In the genomic region with DNA sequence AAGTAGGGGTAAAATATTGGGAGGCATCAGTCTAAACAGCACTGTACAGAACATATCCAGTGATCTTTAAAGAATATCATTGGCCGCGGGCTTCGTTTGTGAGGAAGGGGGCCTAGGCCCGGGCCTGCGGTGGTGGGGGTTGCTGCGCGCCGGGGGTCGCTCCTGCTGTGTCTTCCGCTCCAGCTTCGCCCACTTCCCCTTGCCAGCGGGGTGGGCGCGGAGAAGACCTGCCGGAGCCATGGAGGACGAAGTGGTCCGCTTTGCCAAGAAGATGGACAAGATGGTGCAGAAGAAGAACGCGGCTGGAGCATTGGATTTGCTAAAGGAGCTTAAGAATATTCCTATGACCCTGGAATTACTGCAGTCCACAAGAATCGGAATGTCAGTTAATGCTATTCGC, we compare ENCODE assay signal across 6 cellular contexts. TPM values are rescaled to one million over a fixed set of nuclear protein-coding genes. Genes with fewer than 3 reads are reported as not detected.
A peak's percentile ranks its signal among the peaks of the same experiment; 100 is the strongest.
DNase-seq lines count a peak whose midpoint lies in the region; ATAC-seq, FAIRE-seq and TF ChIP-seq lines count a peak whose summit lies in the region.
"Not testable (repeated sequence)": the region's sequence is repeated elsewhere in the genome, so short reads cannot be mapped to it uniquely, and the experiment has no call there.

No MANE protein-coding gene starts in this region.

- not testable (repeated sequence) for H3K27me3 Mint-ChIP-seq in CD8-positive, alpha-beta T cell (ENCODE audit: low read depth); activated CD8-positive, alpha-beta memory T cell treated with anti-CD3 and anti-CD28 coated beads, Interleukin-2, amount 10 ng/mL, durations not matched to agents 7 days and 5 days; natural killer cell (ENCODE audit: low read depth in 2 of 2)

- not testable (repeated sequence) for H3K4me3 Mint-ChIP-seq in CD8-positive, alpha-beta T cell; activated CD8-positive, alpha-beta memory T cell treated with anti-CD3 and anti-CD28 coated beads, Interleukin-2, amount 10 ng/mL, durations not matched to agents 7 days and 5 days; natural killer cell

- H3K4me3 ChIP-seq in CD8-positive, alpha-beta T cell (ENCODE audit: low read depth, low read length); upper lobe of right lung: not testable (repeated sequence)

- CTCF ChIA-PET in CD8-positive, alpha-beta T cell (lab: Charles Lee); activated CD8-positive, alpha-beta memory T cell treated with anti-CD3 and anti-CD28 coated beads, Interleukin-2, amount 10 ng/mL, durations not matched to agents 7 days and 5 days (lab: Charles Lee): not testable (repeated sequence)

- H3K27ac Mint-ChIP-seq in CD8-positive, alpha-beta T cell; activated CD8-positive, alpha-beta memory T cell treated with anti-CD3 and anti-CD28 coated beads, Interleukin-2, amount 10 ng/mL, durations not matched to agents 7 days and 5 days: not testable (repeated sequence)
- H3K27ac Mint-ChIP-seq in natural killer cell = peak overlapping the region in 1 of 2 donors; percentile 73

- H3K9me3 Mint-ChIP-seq in CD8-positive, alpha-beta T cell; activated CD8-positive, alpha-beta memory T cell treated with anti-CD3 and anti-CD28 coated beads, Interleukin-2, amount 10 ng/mL, durations not matched to agents 7 days and 5 days (ENCODE audit: low read depth); natural killer cell: not testable (repeated sequence)

- TF ChIP-seq CTCF in CD8-positive, alpha-beta T cell (IDR thresholded peaks at IDR 0.05); natural killer cell (IDR thresholded peaks at IDR 0.05); upper lobe of right lung (IDR thresholded peaks at IDR 0.05): not testable (repeated sequence)

- H3K36me3 ChIP-seq in CD8-positive, alpha-beta T cell (ENCODE audit: insufficient read depth, low read length) = not testable (repeated sequence)
- peaks cover 30% of the 10 kb centered on the region for H3K36me3 ChIP-seq in upper lobe of right lung

- peaks cover 29% of the 10 kb centered on the region for H3K4me1 Mint-ChIP-seq in CD8-positive, alpha-beta T cell (ENCODE audit: low read depth)
- H3K4me1 Mint-ChIP-seq in activated CD8-positive, alpha-beta memory T cell treated with anti-CD3 and anti-CD28 coated beads, Interleukin-2, amount 10 ng/mL, durations not matched to agents 7 days and 5 days = not testable (repeated sequence)
- H3K4me1 Mint-ChIP-seq in natural killer cell = peaks cover 12 to 20% of the 10 kb centered on the region in 2 donors

- not testable (repeated sequence) for DNase-seq in CD8-positive, alpha-beta T cell; GM12892 (ENCODE audit: insufficient read length); activated CD8-positive, alpha-beta memory T cell treated with anti-CD3 and anti-CD28 coated beads, Interleukin-2, amount 10 ng/mL, durations not matched to agents 7 days and 5 days; Right ventricle myocardium superior; natural killer cell; upper lobe of right lung

- not testable (repeated sequence) for TF ChIP-seq POLR2A in GM12892 (IDR thresholded peaks at IDR 0.05; ENCODE audit: low read depth, low read length)

- H3K9me3 ChIP-seq in CD8-positive, alpha-beta T cell (ENCODE audit: low read length); upper lobe of right lung: not testable (repeated sequence)

- peak; percentile 55 for ATAC-seq in CD8-positive, alpha-beta T cell
- peak; percentile 55 for ATAC-seq in activated CD8-positive, alpha-beta memory T cell treated with anti-CD3 and anti-CD28 coated beads, Interleukin-2, amount 10 ng/mL, durations not matched to agents 7 days and 5 days
- ATAC-seq in Right ventricle myocardium superior (ENCODE audit: poor library complexity) = peak; percentile 16
- peak in 2 of 3 donors; percentile 29 to 38 for ATAC-seq in natural killer cell
- peak; percentile 45 for ATAC-seq in upper lobe of right lung

- POLR2A ChIA-PET in CD8-positive, alpha-beta T cell (lab: Charles Lee) = interaction anchor here (0.6 kb wide), 1 partner anchor 17 kb away, joined by 5 read pairs; no protein-coding TSS in a partner anchor

- peak; percentile 40 for FAIRE-seq in GM12892 (lab: Jason Lieb, UNC)

- not testable (repeated sequence) for H3K27ac ChIP-seq in CD8-positive, alpha-beta T cell (ENCODE audit: low read depth, low read length); upper lobe of right lung

- H3K4me1 ChIP-seq in CD8-positive, alpha-beta T cell (ENCODE audit: insufficient read depth, low read length); upper lobe of right lung: not testable (repeated sequence)

- peaks cover 57% of the 10 kb centered on the region for H3K36me3 Mint-ChIP-seq in CD8-positive, alpha-beta T cell
- peaks cover 20% of the 10 kb centered on the region for H3K36me3 Mint-ChIP-seq in activated CD8-positive, alpha-beta memory T cell treated with anti-CD3 and anti-CD28 coated beads, Interleukin-2, amount 10 ng/mL, durations not matched to agents 7 days and 5 days
- not testable (repeated sequence) for H3K36me3 Mint-ChIP-seq in natural killer cell

- intact Hi-C loops in CD8-positive, alpha-beta T cell (cut with DNase I, micrococcal nuclease); Right ventricle myocardium superior (cut with DNase I); natural killer cell (cut with micrococcal nuclease); upper lobe of right lung (cut with DNase I): not testable (repeated sequence)

- H3K27me3 ChIP-seq in CD8-positive, alpha-beta T cell (ENCODE audit: insufficient read depth, low read length); upper lobe of right lung: not testable (repeated sequence)

RNA-seq across cellular contexts. Expression of gene GOLGA4, which starts 32.4 kb away (rescaled TPM):
- total RNA-seq in CD8-positive, alpha-beta T cell = 10 to 100 TPM; 54.4 to 56.5 TPM
- polyA plus RNA-seq in GM12892 (2012; ENCODE audit: missing spikeins) = 26.1 TPM
- total RNA-seq in activated CD8-positive, alpha-beta memory T cell treated with anti-CD3 and anti-CD28 coated beads, Interleukin-2, amount 10 ng/mL, durations not matched to agents 7 days and 5 days = 10 to 100 TPM; 32.5 to 40.3 TPM
- total RNA-seq in Right ventricle myocardium superior (170 TPM), natural killer cell (10 to 100 TPM; 73.4 to 88.6 (median 80.0) TPM), upper lobe of right lung (96.6 TPM)
